Comparison of ENCODE assay signal across 8 cellular contexts in genomic region chrX:41276661-41277506, GRCh38. TPM values are rescaled to one million over a fixed set of nuclear protein-coding genes. Genes with fewer than 3 reads are reported as not detected.
DNase-seq lines count a peak whose midpoint lies in the region; ATAC-seq and TF ChIP-seq lines count a peak whose summit lies in the region.

No MANE protein-coding gene starts in this region.

- intact Hi-C loops in lower lobe of right lung (cut with DNase I) = no loop called here

- H3K27ac ChIP-seq in lower lobe of right lung = no peak overlapping the region
- no peak overlapping the region for H3K27ac ChIP-seq in urinary bladder (ENCODE audit: low read depth)

- no peaks in the 10 kb centered on the region for H3K9me3 Mint-ChIP-seq in activated naive CD8-positive, alpha-beta T cell treated with anti-CD3 and anti-CD28 coated beads, Interleukin-2, amount 50 U/mL, for 24 hours

- peaks cover 8% of the 10 kb centered on the region for H3K4me1 Mint-ChIP-seq in activated naive CD8-positive, alpha-beta T cell treated with anti-CD3 and anti-CD28 coated beads, Interleukin-2, amount 50 U/mL, for 24 hours

- H3K4me1 ChIP-seq in lower lobe of right lung = no peaks in the 10 kb centered on the region
- no peaks in the 10 kb centered on the region for H3K4me1 ChIP-seq in urinary bladder (ENCODE audit: insufficient read depth)

- H3K36me3 Mint-ChIP-seq in activated naive CD8-positive, alpha-beta T cell treated with anti-CD3 and anti-CD28 coated beads, Interleukin-2, amount 50 U/mL, for 24 hours (ENCODE audit: low read depth) = no peaks in the 10 kb centered on the region

- H3K4me3 ChIP-seq in AG09309 (ENCODE audit: control insufficient read depth, low read depth, low read length) = peak overlapping the region; percentile 63
- H3K4me3 ChIP-seq in lower lobe of right lung = peak overlapping the region; percentile 56
- H3K4me3 ChIP-seq in urinary bladder (ENCODE audit: low read depth, low read length) = peak overlapping the region; percentile 52

- TF ChIP-seq CTCF in AG09309 (IDR thresholded peaks at IDR 0.05; ENCODE audit: control insufficient read depth, insufficient read depth, low read depth, low read length, missing control alignments) (no peak), lower lobe of right lung (IDR thresholded peaks at IDR 0.05) (no peak)

- H3K4me3 Mint-ChIP-seq in activated naive CD8-positive, alpha-beta T cell treated with anti-CD3 and anti-CD28 coated beads, Interleukin-2, amount 50 U/mL, for 24 hours = peak overlapping the region; percentile 74

- no peaks in the 10 kb centered on the region for H3K36me3 ChIP-seq in lower lobe of right lung
- no peaks in the 10 kb centered on the region for H3K36me3 ChIP-seq in urinary bladder (ENCODE audit: insufficient read depth)

- no peaks in the 10 kb centered on the region for H3K9me3 ChIP-seq in lower lobe of right lung

- peak overlapping the region; percentile 64 for H3K27ac Mint-ChIP-seq in activated naive CD8-positive, alpha-beta T cell treated with anti-CD3 and anti-CD28 coated beads, Interleukin-2, amount 50 U/mL, for 24 hours

- DNase-seq in AG09309 (ENCODE audit: low read depth) (no peak), lower lobe of right lung (no peak), OCI-M2 (lab: John Stamatoyannopoulos, UW; ENCODE audit: unreplicated experiment) (no peak)
- DNase-seq in activated naive CD8-positive, alpha-beta T cell treated with anti-CD3 and anti-CD28 coated beads, Interleukin-2, amount 50 U/mL, for 24 hours = no peak
- no peak for DNase-seq in activated effector memory CD4-positive, alpha-beta T cell treated with Interleukin-2 at 50 U/mL for 16 hours

- no peaks in the 10 kb centered on the region for H3K27me3 ChIP-seq in lower lobe of right lung (ENCODE audit: low read depth)

- WGBS in urinary bladder = 29% methylated on average over 19 of the region's 19 CpGs

- no peaks in the 10 kb centered on the region for H3K27me3 Mint-ChIP-seq in activated naive CD8-positive, alpha-beta T cell treated with anti-CD3 and anti-CD28 coated beads, Interleukin-2, amount 50 U/mL, for 24 hours

- ATAC-seq in HG03342 (IDR thresholded peaks at IDR 0.05; ENCODE audit: unreplicated experiment) (peak; percentile 23), lower lobe of right lung (peak in 1 of 2 donors; percentile 21), HG03439 (IDR thresholded peaks at IDR 0.05; ENCODE audit: unreplicated experiment) (no peak)
- no peak for ATAC-seq in activated naive CD8-positive, alpha-beta T cell treated with anti-CD3 and anti-CD28 coated beads, Interleukin-2, amount 50 U/mL, for 24 hours

RNA-seq across cellular contexts. Expression of gene DDX3X, which starts 57.1 kb away (rescaled TPM):
- total RNA-seq in lower lobe of right lung = 227 TPM
- 261 TPM for total RNA-seq in urinary bladder
- 124 TPM for polyA plus RNA-seq in urinary bladder
